24 cellular contexts compared by ENCODE assay signal in genomic region chr1:19317126-19317910, GRCh38. TPM values are rescaled to one million over a fixed set of nuclear protein-coding genes. Genes with fewer than 3 reads are reported as not detected.
A peak's percentile ranks its signal among the peaks of the same experiment; 100 is the strongest.
DNase-seq lines count a peak whose midpoint lies in the region; ATAC-seq and TF ChIP-seq lines count a peak whose summit lies in the region.
"Had no signal": no experiment of that assay in that cellular context is flagged by ENCODE, and none has a peak within 500 bp of the region (broad histone marks: within the 10 kb centered on the region; RNA-seq: fewer than 3 reads in every experiment).

No MANE protein-coding gene starts in this region.

- intact Hi-C loops in esophagus squamous epithelium (cut with DNase I), result no loop called here

- H3K79me2 ChIP-seq in DOHH2 (ENCODE audit: control insufficient read depth, low read length) (peaks cover 8% of the 10 kb centered on the region), neural progenitor cell (ENCODE audit: low read depth) (peaks cover 11% of the 10 kb centered on the region)

- H3K9ac ChIP-seq in neural progenitor cell, result no peak overlapping the region

- POLR2A ChIA-PET in activated CD8-positive, alpha-beta T cell treated with anti-CD3 and anti-CD28 coated beads, Interleukin-2, amount 10 ng/mL, durations not matched to agents 7 days and 5 days (lab: Charles Lee), result no interaction called here

- H3K27ac Mint-ChIP-seq in chondrocyte (ENCODE audit: unreplicated experiment) (no peak overlapping the region), neural progenitor cell (no peak overlapping the region)
- no peak overlapping the region for H3K27ac Mint-ChIP-seq in activated CD8-positive, alpha-beta T cell treated with anti-CD3 and anti-CD28 coated beads, Interleukin-2, amount 10 ng/mL, durations not matched to agents 7 days and 5 days
- H3K27ac Mint-ChIP-seq: activated CD4-positive, alpha-beta memory T cell treated with anti-CD3 and anti-CD28 coated beads, Interleukin-2, amount 10 ng/mL, durations not matched to agents 7 days and 5 days; activated naive CD8-positive, alpha-beta T cell had no signal

- H3K4me1 Mint-ChIP-seq in chondrocyte (ENCODE audit: low read depth) (peaks cover 52% of the 10 kb centered on the region), neural progenitor cell (peaks cover 15% of the 10 kb centered on the region)
- peaks cover 28% of the 10 kb centered on the region for H3K4me1 Mint-ChIP-seq in activated CD8-positive, alpha-beta T cell treated with anti-CD3 and anti-CD28 coated beads, Interleukin-2, amount 10 ng/mL, durations not matched to agents 7 days and 5 days (ENCODE audit: low read depth)

- H3K9me3 Mint-ChIP-seq in chondrocyte (ENCODE audit: low read depth), result no peaks in the 10 kb centered on the region
- H3K9me3 Mint-ChIP-seq in neural progenitor cell, result no peaks in the 10 kb centered on the region
- no peaks in the 10 kb centered on the region for H3K9me3 Mint-ChIP-seq in activated CD8-positive, alpha-beta T cell treated with anti-CD3 and anti-CD28 coated beads, Interleukin-2, amount 10 ng/mL, durations not matched to agents 7 days and 5 days (ENCODE audit: insufficient read depth)
- H3K9me3 Mint-ChIP-seq: activated CD4-positive, alpha-beta memory T cell treated with anti-CD3 and anti-CD28 coated beads, Interleukin-2, amount 10 ng/mL, durations not matched to agents 7 days and 5 days; activated T-cell treated with anti-CD3 and anti-CD28 coated beads, Interleukin-2, amount 50 U/mL, for 24 hours; memory B cell; natural killer cell treated with Interleukin-12 subunit alpha and Interleukin-12 subunit beta and Interleukin-15 and Interleukin-18, amount 100 ng/mL, for 72 hours had no signal

- no peak for TF ChIP-seq CTCF in DOHH2 (IDR thresholded peaks at IDR 0.05; ENCODE audit: low read depth, low read length, poor library complexity, severe bottlenecking)
- no peak for TF ChIP-seq CTCF in chondrocyte (IDR thresholded peaks at IDR 0.05)
- peak; percentile 13 for TF ChIP-seq CTCF in neural progenitor cell (IDR thresholded peaks at IDR 0.05)
- no peak for TF ChIP-seq CTCF in esophagus squamous epithelium (IDR thresholded peaks at IDR 0.05)

- DNase-seq in LHCN-M2 (ENCODE audit: low read depth) (peak; percentile 31), chondrocyte (ENCODE audit: low spot score) (peak; percentile 59), neural progenitor cell (ENCODE audit: low spot score) (peak; percentile 26), GF-D8 (lab: John Stamatoyannopoulos, UW) (no peak), esophagus squamous epithelium (lab: John Stamatoyannopoulos, UW) (no peak)
- no peak for DNase-seq in activated CD8-positive, alpha-beta T cell treated with anti-CD3 and anti-CD28 coated beads, Interleukin-2, amount 10 ng/mL, durations not matched to agents 7 days and 5 days
- DNase-seq: ACHN; activated CD4-positive, alpha-beta memory T cell treated with anti-CD3 and anti-CD28 coated beads, Interleukin-2, amount 10 ng/mL, durations not matched to agents 7 days and 5 days; body of pancreas; colonic mucosa; DMS 273 treated with DMSO at 0.1 percent for 48 hours; foreskin keratinocyte; hippocampal formation; kidney glomerular epithelial cell; NCI-H2081 treated with DMSO at 0.1 percent for 48 hours; NCI-H524; SIG-M5; stimulated activated CD4-positive, alpha-beta T cell treated with anti-CD3 and anti-CD28 coated beads, Interleukin-2, amount 100 ng/mL, for 48 hours had no signal

- H3K27me3 Mint-ChIP-seq in chondrocyte (ENCODE audit: low read depth) (no peaks in the 10 kb centered on the region), neural progenitor cell (ENCODE audit: insufficient read depth, low read depth) (peaks cover 4% of the 10 kb centered on the region)
- H3K27me3 Mint-ChIP-seq in activated CD8-positive, alpha-beta T cell treated with anti-CD3 and anti-CD28 coated beads, Interleukin-2, amount 10 ng/mL, durations not matched to agents 7 days and 5 days (ENCODE audit: low read depth), result no peaks in the 10 kb centered on the region
- H3K27me3 Mint-ChIP-seq: activated CD4-positive, alpha-beta memory T cell treated with anti-CD3 and anti-CD28 coated beads, Interleukin-2, amount 10 ng/mL, durations not matched to agents 7 days and 5 days; activated naive CD8-positive, alpha-beta T cell; activated T-cell treated with anti-CD3 and anti-CD28 coated beads, Interleukin-2, amount 50 U/mL, for 24 hours; memory B cell; natural killer cell treated with Interleukin-12 subunit alpha and Interleukin-12 subunit beta and Interleukin-15 and Interleukin-18, amount 100 ng/mL, for 72 hours had no signal

- H3K27me3 ChIP-seq in DOHH2 (ENCODE audit: control insufficient read depth, low read length), result no peaks in the 10 kb centered on the region
- no peaks in the 10 kb centered on the region for H3K27me3 ChIP-seq in neural progenitor cell
- H3K27me3 ChIP-seq in esophagus squamous epithelium, result no peaks in the 10 kb centered on the region
- H3K27me3 ChIP-seq: body of pancreas, colonic mucosa, foreskin keratinocyte had no signal

- no peak overlapping the region for H3K27ac ChIP-seq in DOHH2 (ENCODE audit: low read depth, low read length)
- no peak overlapping the region for H3K27ac ChIP-seq in neural progenitor cell
- no peak overlapping the region for H3K27ac ChIP-seq in esophagus squamous epithelium
- H3K27ac ChIP-seq: body of pancreas, colonic mucosa, foreskin keratinocyte had no signal

- H3F3A ChIP-seq in DOHH2 (ENCODE audit: control insufficient read depth, insufficient read depth) (peaks cover 30% of the 10 kb centered on the region), neural progenitor cell (ENCODE audit: low read depth) (no peaks in the 10 kb centered on the region)

- H4K20me1 ChIP-seq in DOHH2 (ENCODE audit: control insufficient read depth, insufficient read depth, low read depth, low read length) (no peaks in the 10 kb centered on the region), neural progenitor cell (ENCODE audit: low read depth) (peaks cover 16% of the 10 kb centered on the region)

- peaks cover 8% of the 10 kb centered on the region for H3K36me3 ChIP-seq in DOHH2 (ENCODE audit: control insufficient read depth, low read length)
- H3K36me3 ChIP-seq in neural progenitor cell, result no peaks in the 10 kb centered on the region
- H3K36me3 ChIP-seq in esophagus squamous epithelium, result peaks cover 0 to 38% (median 0%) of the 10 kb centered on the region in 3 donors
- H3K36me3 ChIP-seq: colonic mucosa had no signal

- H2AFZ ChIP-seq in neural progenitor cell (replicated peaks), result no peak overlapping the region

- ATAC-seq in activated CD8-positive, alpha-beta T cell treated with anti-CD3 and anti-CD28 coated beads, Interleukin-2, amount 10 ng/mL, durations not matched to agents 7 days and 5 days, result no peak
- no peak for ATAC-seq in GM21360 (IDR thresholded peaks at IDR 0.05; ENCODE audit: unreplicated experiment)
- ATAC-seq: body of pancreas; foreskin keratinocyte; natural killer cell treated with Interleukin-12 subunit alpha and Interleukin-12 subunit beta and Interleukin-15 and Interleukin-18, amount 100 ng/mL, for 72 hours had no signal

- H3K4me3 Mint-ChIP-seq in chondrocyte (ENCODE audit: unreplicated experiment) (no peak overlapping the region), neural progenitor cell (no peak overlapping the region)
- H3K4me3 Mint-ChIP-seq in activated CD8-positive, alpha-beta T cell treated with anti-CD3 and anti-CD28 coated beads, Interleukin-2, amount 10 ng/mL, durations not matched to agents 7 days and 5 days, result no peak overlapping the region
- H3K4me3 Mint-ChIP-seq: activated CD4-positive, alpha-beta memory T cell treated with anti-CD3 and anti-CD28 coated beads, Interleukin-2, amount 10 ng/mL, durations not matched to agents 7 days and 5 days; activated naive CD8-positive, alpha-beta T cell; activated T-cell treated with anti-CD3 and anti-CD28 coated beads, Interleukin-2, amount 50 U/mL, for 24 hours; natural killer cell treated with Interleukin-12 subunit alpha and Interleukin-12 subunit beta and Interleukin-15 and Interleukin-18, amount 100 ng/mL, for 72 hours had no signal

- WGBS in esophagus squamous epithelium, 2 donors, result 77 to 88% methylated on average over 5 to 9 of the region's 13 CpGs

- H3K9me3 ChIP-seq in DOHH2 (ENCODE audit: control insufficient read depth, insufficient read depth, low read length) (no peaks in the 10 kb centered on the region), neural progenitor cell (ENCODE audit: low read depth) (no peaks in the 10 kb centered on the region), esophagus squamous epithelium (no peaks in the 10 kb centered on the region)
- H3K9me3 ChIP-seq: body of pancreas, colonic mucosa had no signal

- H3K4me3 ChIP-seq in DOHH2 (ENCODE audit: low read length) (no peak overlapping the region), neural progenitor cell (no peak overlapping the region), esophagus squamous epithelium (no peak overlapping the region)
- H3K4me3 ChIP-seq: body of pancreas, colonic mucosa had no signal

- no peaks in the 10 kb centered on the region for H3K9me2 ChIP-seq in DOHH2 (replicated peaks; ENCODE audit: control insufficient read depth, low read length)

- H3K4me2 ChIP-seq in DOHH2 (ENCODE audit: low read length) (peak overlapping the region; percentile 97; the same call in 1 of the 2 replicates), neural progenitor cell (no peak overlapping the region)

- H3K36me3 Mint-ChIP-seq in chondrocyte (ENCODE audit: low read depth) (peaks cover 18% of the 10 kb centered on the region), neural progenitor cell (peaks cover 7% of the 10 kb centered on the region)
- no peaks in the 10 kb centered on the region for H3K36me3 Mint-ChIP-seq in activated CD8-positive, alpha-beta T cell treated with anti-CD3 and anti-CD28 coated beads, Interleukin-2, amount 10 ng/mL, durations not matched to agents 7 days and 5 days (ENCODE audit: low read depth)
- H3K36me3 Mint-ChIP-seq: natural killer cell treated with Interleukin-12 subunit alpha and Interleukin-12 subunit beta and Interleukin-15 and Interleukin-18, amount 100 ng/mL, for 72 hours had no signal

- TF ChIP-seq POLR2A in esophagus squamous epithelium (IDR thresholded peaks at IDR 0.05), result no peak

- CTCF ChIA-PET in activated CD8-positive, alpha-beta T cell treated with anti-CD3 and anti-CD28 coated beads, Interleukin-2, amount 10 ng/mL, durations not matched to agents 7 days and 5 days (lab: Charles Lee), result no interaction called here

- H3K4me1 ChIP-seq in DOHH2 (ENCODE audit: control insufficient read depth, low read length) (peaks cover 52% of the 10 kb centered on the region), neural progenitor cell (no peaks in the 10 kb centered on the region), esophagus squamous epithelium (peaks cover 7 to 36% (median 10%) of the 10 kb centered on the region in 3 donors)

RNA-seq across cellular contexts. Expression of gene SLC66A1, which starts 5.2 kb away (rescaled TPM):
- 32.8 and 34.4 TPM in 2 replicates for total RNA-seq in LHCN-M2 (2014; rRNA removed)
- 28.5 TPM for polyA plus RNA-seq in LHCN-M2 (2012)
- total RNA-seq in chondrocyte, result 15.7 to 20.1 TPM (median 18.8 TPM) in 3 replicates
- 4.8 and 16.7 TPM in 2 replicates for total RNA-seq in neural progenitor cell (ENCODE audit: low replicate concordance)
- total RNA-seq in activated CD8-positive, alpha-beta T cell treated with anti-CD3 and anti-CD28 coated beads, Interleukin-2, amount 10 ng/mL, durations not matched to agents 7 days and 5 days, result 1 to 10 TPM; 4.0 to 5.3 TPM
- total RNA-seq in esophagus squamous epithelium, result 10 to 100 TPM in 2 of 4 donors, 1 to 10 TPM in 2; 6.8 to 14.3 (median 10.3) TPM

RNA-seq across cellular contexts. Expression of gene AKR7A2, which starts 5.4 kb away (rescaled TPM):
- total RNA-seq in LHCN-M2 (2014; rRNA removed) (193 and 253 TPM in 2 replicates), chondrocyte (46.6 to 48.9 TPM (median 47.1 TPM) in 3 replicates), neural progenitor cell (ENCODE audit: low replicate concordance) (37.5 and 92.3 TPM in 2 replicates), esophagus squamous epithelium (10 to 100 TPM; 57.7 to 93.4 (median 70.3) TPM)
- 102 TPM for polyA plus RNA-seq in LHCN-M2 (2012)
- total RNA-seq in activated CD8-positive, alpha-beta T cell treated with anti-CD3 and anti-CD28 coated beads, Interleukin-2, amount 10 ng/mL, durations not matched to agents 7 days and 5 days, result 10 to 100 TPM; 46.3 to 50.6 TPM

RNA-seq across cellular contexts. Expression of gene AKR7A3, which starts 28.7 kb away (rescaled TPM):
- 0.92 and 1.7 TPM in 2 replicates for total RNA-seq in LHCN-M2 (2014; rRNA removed)
- 0.18 TPM for polyA plus RNA-seq in LHCN-M2 (2012)
- 0.45 to 1.5 TPM (median 0.51 TPM) in 3 replicates for total RNA-seq in chondrocyte
- total RNA-seq in neural progenitor cell (ENCODE audit: low replicate concordance), result 0.96 TPM in 1 of 2 replicates, not detected in the other
- under 1 TPM; 0.37 to 0.61 TPM for total RNA-seq in activated CD8-positive, alpha-beta T cell treated with anti-CD3 and anti-CD28 coated beads, Interleukin-2, amount 10 ng/mL, durations not matched to agents 7 days and 5 days
- total RNA-seq in esophagus squamous epithelium, result 1 to 10 TPM in 3 of 4 donors, under 1 TPM in 1; 0.50 to 2.4 (median 2.0) TPM

Comparison
In these comparisons a context has a peak if more than half of its experiments do, and no peak if none do; other contexts are left out.
1. DNase-seq: peak in LHCN-M2 (single experiment), chondrocyte (single experiment) and neural progenitor cell (single experiment); none in activated CD8-positive, alpha-beta T cell treated with anti-CD3 and anti-CD28 coated beads, Interleukin-2, amount 10 ng/mL, durations not matched to agents 7 days and 5 days (single experiment), GF-D8 (single experiment) and esophagus squamous epithelium (single experiment).